In genomic region chr3:71099997-71100719, GRCh38 we compare ENCODE assay signal across 14 cellular contexts.
DNase-seq lines count a peak whose midpoint lies in the region; ATAC-seq, FAIRE-seq and TF ChIP-seq lines count a peak whose summit lies in the region.
"Had no signal": no experiment of that assay in that cellular context is flagged by ENCODE, and none has a peak within 500 bp of the region (broad histone marks: within the 10 kb centered on the region; RNA-seq: fewer than 3 reads in every experiment).

No MANE protein-coding gene starts in this region.

- CTCF ChIA-PET in MCF 10A (lab: Yijun Ruan, JAX) (interaction anchor here (0.7 to 0.9 kb wide), 2 partner anchors 133 to 629 kb away, joined by 3 read pairs; no protein-coding TSS in a partner anchor), mammary epithelial cell (lab: Charles Lee; ENCODE audit: low non-redundant PET) (no interaction called here)

- DNase-seq in MCF 10A (ENCODE audit: unreplicated experiment) (no peak), mammary epithelial cell (no peak), mesenchymal stem cell (no peak), head of caudate nucleus (no peak), GM12891 (ENCODE audit: insufficient read length, low spot score) (no peak), NCI-H345 (lab: John Stamatoyannopoulos, UW) (no peak), left cardiac atrium (no peak)
- no peak for DNase-seq in activated naive CD8-positive, alpha-beta T cell treated with anti-CD3 and anti-CD28 coated beads, Interleukin-2, amount 50 U/mL, for 24 hours
- DNase-seq: BE2C, islet precursor cell, NCI-H2227 treated with DMSO at 0.1 percent for 48 hours, T-helper 9 cell had no signal

- intact Hi-C loops in MCF 10A (cut with micrococcal nuclease), result no loop called here
- intact Hi-C loops in mammary epithelial cell (cut with micrococcal nuclease), result loop anchor here (2.0 kb wide), 1 partner anchor 29 kb away; no protein-coding TSS in a partner anchor
- intact Hi-C loops in head of caudate nucleus (cut with DNase I), result no loop called here
- intact Hi-C loops in left cardiac atrium (cut with DNase I), result no loop called here

- in situ Hi-C loops in mammary epithelial cell (cut with MboI; ENCODE audit: low sequenced_read_pairs in 2 of 2), result no loop called here

- H3K27me3 ChIP-seq in mammary epithelial cell (ENCODE audit: insufficient read depth, low read length), result no peaks in the 10 kb centered on the region
- H3K27me3 ChIP-seq in mesenchymal stem cell (ENCODE audit: control insufficient read depth in 1 of 2, insufficient read depth in 1 of 2, low read length in 2 of 2), result no peaks in the 10 kb centered on the region
- H3K27me3 ChIP-seq: BE2C, cardiac muscle cell had no signal

- no peak overlapping the region for H2AK5ac ChIP-seq in mesenchymal stem cell (ENCODE audit: low read length, severe bottlenecking)

- no peak overlapping the region for H2BK15ac ChIP-seq in mesenchymal stem cell (ENCODE audit: low read depth, poor library complexity, severe bottlenecking)

- H2BK12ac ChIP-seq in mesenchymal stem cell (ENCODE audit: low read length in 2 of 2), result peak overlapping the region in 1 of 2 experiments; percentile 59

- no peaks in the 10 kb centered on the region for H3K9me3 Mint-ChIP-seq in MCF 10A (ENCODE audit: unreplicated experiment)
- no peaks in the 10 kb centered on the region for H3K9me3 Mint-ChIP-seq in activated naive CD8-positive, alpha-beta T cell treated with anti-CD3 and anti-CD28 coated beads, Interleukin-2, amount 50 U/mL, for 24 hours

- H2BK120ac ChIP-seq in mesenchymal stem cell (ENCODE audit: low read depth, low read length), result no peak overlapping the region

- H3K4me2 ChIP-seq in mammary epithelial cell (ENCODE audit: insufficient read depth, low read depth, low read length), result no peak overlapping the region
- no peak overlapping the region for H3K4me2 ChIP-seq in mesenchymal stem cell (ENCODE audit: low read length, poor library complexity, severe bottlenecking)

- TF ChIP-seq CTCF in MCF 10A (IDR thresholded peaks at IDR 0.05; ENCODE audit: unreplicated experiment), result no peak
- TF ChIP-seq CTCF in mammary epithelial cell (conservative IDR thresholded peaks at IDR 0.05 in 1 of 2, IDR thresholded peaks at IDR 0.05 in 1 of 2; ENCODE audit: extremely low read depth in 1 of 2, insufficient read depth in 1 of 2, low read depth in 1 of 2, low read length in 2 of 2), result no peak

- no peak for FAIRE-seq in GM12891 (lab: Jason Lieb, UNC)

- H3K36me3 ChIP-seq in mammary epithelial cell (ENCODE audit: insufficient read depth, low read length) (no peaks in the 10 kb centered on the region), mesenchymal stem cell (ENCODE audit: control insufficient read depth in 1 of 2, insufficient read depth in 2 of 2, low read depth in 1 of 2, low read length in 2 of 2) (no peaks in the 10 kb centered on the region)
- H3K36me3 ChIP-seq: BE2C, cardiac muscle cell had no signal

- WGBS in mammary epithelial cell (ENCODE audit: low coverage, missing lambda C conversion rate), result 68% methylated on average over 6 of the region's 6 CpGs
- WGBS in mesenchymal stem cell, result 73% methylated on average over 6 of the region's 6 CpGs

- TF ChIP-seq POLR2A in GM12891 (IDR thresholded peaks at IDR 0.05; ENCODE audit: low read depth, low read length), result no peak

- peaks cover 21% of the 10 kb centered on the region for H3K4me1 ChIP-seq in mammary epithelial cell (ENCODE audit: insufficient read depth, low read length)
- H3K4me1 ChIP-seq in mesenchymal stem cell (ENCODE audit: control insufficient read depth, insufficient read depth, low read depth, low read length), result peaks cover 12% of the 10 kb centered on the region

- H3K18ac ChIP-seq in mesenchymal stem cell (ENCODE audit: low read depth in 1 of 2, low read length in 2 of 2), result no peak overlapping the region

- POLR2A ChIA-PET in MCF 10A (lab: Yijun Ruan, JAX), result interaction anchor here (1.5 to 2.8 kb wide), 3 partner anchors 8 to 31 kb away, joined by 6 to 8 read pairs (median 7); no protein-coding TSS in a partner anchor

- no peaks in the 10 kb centered on the region for H3K79me2 ChIP-seq in mammary epithelial cell (ENCODE audit: insufficient read depth, low read length)

- peaks cover 47% of the 10 kb centered on the region for H3K4me1 Mint-ChIP-seq in MCF 10A (ENCODE audit: insufficient read depth, unreplicated experiment)
- peaks cover 96% of the 10 kb centered on the region for H3K4me1 Mint-ChIP-seq in activated naive CD8-positive, alpha-beta T cell treated with anti-CD3 and anti-CD28 coated beads, Interleukin-2, amount 50 U/mL, for 24 hours

- peak; percentile 62 for ATAC-seq in activated naive CD8-positive, alpha-beta T cell treated with anti-CD3 and anti-CD28 coated beads, Interleukin-2, amount 50 U/mL, for 24 hours
- ATAC-seq in left cardiac atrium, result no peak

- no peak overlapping the region for H3K4ac ChIP-seq in mesenchymal stem cell (ENCODE audit: low read depth in 1 of 2, low read length in 2 of 2)

- H4K20me1 ChIP-seq in mammary epithelial cell (ENCODE audit: insufficient read depth, low read length), result no peaks in the 10 kb centered on the region

- peak overlapping the region; percentile 59 for H3K27ac Mint-ChIP-seq in MCF 10A (ENCODE audit: low read depth, unreplicated experiment)
- peak overlapping the region; percentile 95 for H3K27ac Mint-ChIP-seq in activated naive CD8-positive, alpha-beta T cell treated with anti-CD3 and anti-CD28 coated beads, Interleukin-2, amount 50 U/mL, for 24 hours

- H3K4me3 Mint-ChIP-seq in MCF 10A (ENCODE audit: unreplicated experiment), result no peak overlapping the region
- peak overlapping the region; percentile 72 for H3K4me3 Mint-ChIP-seq in activated naive CD8-positive, alpha-beta T cell treated with anti-CD3 and anti-CD28 coated beads, Interleukin-2, amount 50 U/mL, for 24 hours

- dilution Hi-C loops in mammary epithelial cell (cut with HindIII; ENCODE audit: low sequenced_read_pairs), result no loop called here

- no peaks in the 10 kb centered on the region for H3K36me3 Mint-ChIP-seq in MCF 10A (ENCODE audit: insufficient read depth, unreplicated experiment)
- peaks cover 80% of the 10 kb centered on the region for H3K36me3 Mint-ChIP-seq in activated naive CD8-positive, alpha-beta T cell treated with anti-CD3 and anti-CD28 coated beads, Interleukin-2, amount 50 U/mL, for 24 hours (ENCODE audit: low read depth)

- H3K79me1 ChIP-seq in mesenchymal stem cell (replicated peaks; ENCODE audit: low read length, poor library complexity, severe bottlenecking), result peaks cover 34% of the 10 kb centered on the region

- H3K9ac ChIP-seq in mammary epithelial cell (ENCODE audit: insufficient read depth, low read length) (no peak overlapping the region), mesenchymal stem cell (ENCODE audit: low read length) (peak overlapping the region; percentile 94)

- H3K27ac ChIP-seq in mammary epithelial cell (ENCODE audit: insufficient read depth, low read depth, low read length) (no peak overlapping the region), mesenchymal stem cell (ENCODE audit: low read length, poor library complexity, severe bottlenecking) (no peak overlapping the region)
- H3K27ac ChIP-seq: cardiac muscle cell, HL-60 had no signal

- no peaks in the 10 kb centered on the region for H3K9me3 ChIP-seq in mammary epithelial cell (replicated peaks; ENCODE audit: insufficient read depth, low read length)
- no peaks in the 10 kb centered on the region for H3K9me3 ChIP-seq in mesenchymal stem cell (ENCODE audit: control insufficient read depth, low read length)
- H3K9me3 ChIP-seq: BE2C had no signal

- H3K4me3 ChIP-seq in mammary epithelial cell (replicated peaks in 1 of 3; ENCODE audit: insufficient read depth in 1 of 3, low read depth in 2 of 3, low read length in 3 of 3), result no peak overlapping the region
- H3K4me3 ChIP-seq in mesenchymal stem cell (ENCODE audit: insufficient read depth in 1 of 2, low read depth in 1 of 2, low read length in 2 of 2), result no peak overlapping the region
- H3K4me3 ChIP-seq: cardiac muscle cell had no signal

- H3K23ac ChIP-seq in mesenchymal stem cell (ENCODE audit: low read length in 2 of 2), result no peak overlapping the region

- H2AFZ ChIP-seq in mammary epithelial cell (ENCODE audit: low read depth, low read length) (no peak overlapping the region), mesenchymal stem cell (ENCODE audit: low read depth, low read length) (no peak overlapping the region)

- no TSS peak for BruUV-seq in MCF 10A (replicated peaks; lab: Mats Ljungman, UMichigan)
- BruUV-seq in mammary epithelial cell (replicated peaks; lab: Mats Ljungman, UMichigan), result no TSS peak

- no peak overlapping the region for H4K91ac ChIP-seq in mesenchymal stem cell (ENCODE audit: low read length)

- no peak overlapping the region for H3K14ac ChIP-seq in mesenchymal stem cell (ENCODE audit: low read length in 2 of 2)

- H2BK5ac ChIP-seq in mesenchymal stem cell (ENCODE audit: low read depth, low read length, poor library complexity, severe bottlenecking), result no peak overlapping the region

- no peaks in the 10 kb centered on the region for H3K27me3 Mint-ChIP-seq in MCF 10A (ENCODE audit: insufficient read depth, unreplicated experiment)
- no peaks in the 10 kb centered on the region for H3K27me3 Mint-ChIP-seq in activated naive CD8-positive, alpha-beta T cell treated with anti-CD3 and anti-CD28 coated beads, Interleukin-2, amount 50 U/mL, for 24 hours

- no peak overlapping the region for H4K8ac ChIP-seq in mesenchymal stem cell (ENCODE audit: low read length)

TF ChIP-seq in GM12891, 5 proteins besides CTCF, POLR2A, EP300 and RAD21:
- TF ChIP-seq POLR2AphosphoS5 (IDR thresholded peaks at IDR 0.05; ENCODE audit: low read depth, low read length), result no peak
